Comparison of ENCODE assay signal across 24 cellular contexts in genomic region chr5:146521403-146522106, GRCh38. TPM values are rescaled to one million over a fixed set of nuclear protein-coding genes. Genes with fewer than 3 reads are reported as not detected.
"Had no signal": no experiment of that assay in that cellular context is flagged by ENCODE, and none has a peak within 500 bp of the region (broad histone marks: within the 10 kb centered on the region; RNA-seq: fewer than 3 reads in every experiment).

No MANE protein-coding gene starts in this region.

- H3K27ac Mint-ChIP-seq: activated CD4-positive, alpha-beta T cell treated with anti-CD3 and anti-CD28 coated beads, Interleukin-2, amount 10 ng/mL, durations not matched to agents 7 days and 5 days; activated naive CD8-positive, alpha-beta T cell; activated T-cell treated with anti-CD3 and anti-CD28 coated beads, Interleukin-2, amount 50 U/mL, for 72 hours; brain; nephron progenitor cell had no signal

- H3K4me3 ChIP-seq: heart left ventricle, skin epidermis, tibial nerve, vagina had no signal

- H3K36me3 Mint-ChIP-seq: activated naive CD8-positive, alpha-beta T cell; brain had no signal

- H3K4me3 Mint-ChIP-seq: activated CD4-positive, alpha-beta T cell treated with anti-CD3 and anti-CD28 coated beads, Interleukin-2, amount 10 ng/mL, durations not matched to agents 7 days and 5 days; activated naive CD8-positive, alpha-beta T cell; activated T-cell treated with anti-CD3 and anti-CD28 coated beads, Interleukin-2, amount 50 U/mL, for 72 hours; brain; central memory CD8-positive, alpha-beta T cell; nephron progenitor cell had no signal

- H3K27me3 Mint-ChIP-seq: brain had no signal

- DNase-seq: activated CD4-positive, alpha-beta T cell treated with anti-CD3 and anti-CD28 coated beads, Interleukin-2, amount 10 ng/mL, durations not matched to agents 7 days and 5 days; activated CD8-positive, alpha-beta memory T cell treated with anti-CD3 and anti-CD28 coated beads, Interleukin-2, amount 50 U/mL, for 48 hours; activated gamma-delta T cell; activated T-cell treated with anti-CD3 and anti-CD28 coated beads, Interleukin-2, amount 50 U/mL, for 72 hours; cortex of kidney; effector CD4-positive, alpha-beta T cell; foreskin melanocyte; heart left ventricle; nephron progenitor cell; occipital lobe; stimulated activated CD4-positive, alpha-beta T cell treated with anti-CD3 and anti-CD28 coated beads, Interleukin-15, amount 100 ng/mL, for 24 hours; stimulated activated CD4-positive, alpha-beta T cell treated with anti-CD3 and anti-CD28 coated beads, Interleukin-4, amount 100 ng/mL, for 1 hour; stimulated activated naive CD4-positive, alpha-beta T cell; substantia nigra had no signal

- H3K9me3 Mint-ChIP-seq: activated CD4-positive, alpha-beta T cell treated with anti-CD3 and anti-CD28 coated beads, Interleukin-2, amount 10 ng/mL, durations not matched to agents 7 days and 5 days; activated T-cell treated with anti-CD3 and anti-CD28 coated beads, Interleukin-2, amount 50 U/mL, for 72 hours; brain; central memory CD8-positive, alpha-beta T cell; nephron progenitor cell had no signal

- ATAC-seq: activated T-cell treated with anti-CD3 and anti-CD28 coated beads, Interleukin-2, amount 50 U/mL, for 72 hours; heart left ventricle had no signal

- H3K4me1 Mint-ChIP-seq: activated CD4-positive, alpha-beta T cell treated with anti-CD3 and anti-CD28 coated beads, Interleukin-2, amount 10 ng/mL, durations not matched to agents 7 days and 5 days; nephron progenitor cell had no signal

RNA-seq across cellular contexts. Expression of gene GPR151, which starts 5.6 kb away (rescaled TPM):
- total RNA-seq: activated CD4-positive, alpha-beta T cell treated with anti-CD3 and anti-CD28 coated beads, Interleukin-2, amount 10 ng/mL, durations not matched to agents 7 days and 5 days; activated T-cell treated with anti-CD3 and anti-CD28 coated beads, Interleukin-2, amount 50 U/mL, for 72 hours; endothelial cell of umbilical vein; heart left ventricle; lower leg skin; mesenteric fat pad; posterior vena cava; tibial nerve; vagina had no signal
